Comparison of ENCODE assay signal across 8 cellular contexts in genomic region chr4:13166214-13166613, GRCh38.
"Had no signal": no experiment of that assay in that cellular context is flagged by ENCODE, and none has a peak within 500 bp of the region (broad histone marks: within the 10 kb centered on the region; RNA-seq: fewer than 3 reads in every experiment).

No MANE protein-coding gene starts in this region.

- H3K4me3 ChIP-seq: GM23338 had no signal

- ATAC-seq: GM23338, HepG2 had no signal

- H3K27ac Mint-ChIP-seq: GM23338, H9 had no signal

- DNase-seq: H9, HCEC 1CT had no signal

- FAIRE-seq: H1, H54, HepG2 had no signal

- H3K27ac ChIP-seq: HL-60 had no signal

- H3K9me3 Mint-ChIP-seq: GM23338, H9 had no signal

- H3K4me3 Mint-ChIP-seq: GM23338, H9, IgD-negative memory B cell had no signal

- H3K4me2 ChIP-seq: GM23338 had no signal

- H3K27me3 Mint-ChIP-seq: IgD-negative memory B cell had no signal

- H3K4me1 Mint-ChIP-seq: IgD-negative memory B cell had no signal
